ENCODE assay signal across 16 cellular contexts in the genomic region with DNA sequence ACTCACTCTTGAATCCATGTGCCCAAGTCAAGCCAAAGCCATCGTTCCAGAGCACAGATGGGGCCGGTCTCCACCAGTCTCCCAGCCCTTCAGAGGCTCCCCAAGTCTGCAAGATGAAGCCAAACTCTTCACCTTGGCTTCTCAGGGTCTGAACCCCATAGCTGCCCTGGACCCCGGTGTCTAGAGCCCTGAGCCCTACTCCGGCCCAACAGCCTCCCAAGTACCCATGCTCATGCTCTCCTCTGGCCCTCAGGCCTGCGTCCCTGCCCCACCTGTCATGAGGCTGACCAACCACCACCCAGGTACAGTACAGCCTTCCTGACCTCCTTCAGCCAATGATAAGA. TPM values are rescaled to one million over a fixed set of nuclear protein-coding genes. Genes with fewer than 3 reads are reported as not detected.
DNase-seq lines count a peak whose midpoint lies in the region; ATAC-seq and TF ChIP-seq lines count a peak whose summit lies in the region.
"Had no signal": no experiment of that assay in that cellular context is flagged by ENCODE, and none has a peak within 500 bp of the region (broad histone marks: within the 10 kb centered on the region; RNA-seq: fewer than 3 reads in every experiment).

No MANE protein-coding gene starts in this region.

- H3K4me1 ChIP-seq in left ventricle myocardium inferior = peaks cover 93% of the 10 kb centered on the region
- H3K4me1 ChIP-seq in esophagus squamous epithelium = peaks cover 0 to 97% (median 49%) of the 10 kb centered on the region in 3 donors
- H3K4me1 ChIP-seq in ovary (ENCODE audit: insufficient read depth) = peaks cover 27% of the 10 kb centered on the region
- H3K4me1 ChIP-seq in vagina = peaks cover 97% of the 10 kb centered on the region

- TF ChIP-seq CTCF in left ventricle myocardium inferior (IDR thresholded peaks at IDR 0.05; ENCODE audit: borderline replicate concordance) (no peak), esophagus squamous epithelium (IDR thresholded peaks at IDR 0.05) (no peak), ovary (IDR thresholded peaks at IDR 0.05) (no peak), vagina (IDR thresholded peaks at IDR 0.05) (no peak)

- TF ChIP-seq POLR2A in esophagus squamous epithelium (IDR thresholded peaks at IDR 0.05) (no peak), ovary (IDR thresholded peaks at IDR 0.05) (no peak), vagina (IDR thresholded peaks at IDR 0.05) (no peak)

- H3K4me3 ChIP-seq in left ventricle myocardium inferior = no peak overlapping the region
- H3K4me3 ChIP-seq in esophagus squamous epithelium = no peak overlapping the region
- H3K4me3 ChIP-seq in ovary = no peak overlapping the region
- no peak overlapping the region for H3K4me3 ChIP-seq in vagina

- intact Hi-C loops in left ventricle myocardium inferior (cut with micrococcal nuclease) (no loop called here), cardiac septum (cut with DNase I) (no loop called here), esophagus squamous epithelium (cut with DNase I) (no loop called here), ovary (cut with DNase I) (loop anchor here in 1 of 4 donors (5.0 kb wide), 1 partner anchor 33 kb away; no protein-coding TSS in a partner anchor), vagina (cut with DNase I) (no loop called here)

- H3K27me3 ChIP-seq in left ventricle myocardium inferior (ENCODE audit: low read depth) (no peaks in the 10 kb centered on the region), esophagus squamous epithelium (no peaks in the 10 kb centered on the region), ovary (no peaks in the 10 kb centered on the region), vagina (no peaks in the 10 kb centered on the region)

- 80 to 100% methylated on average over 2 to 3 of the region's 5 CpGs for WGBS in esophagus squamous epithelium, 2 donors
- 90 to 95% (median 94%) methylated on average over 5 of the region's 5 CpGs for whole genome bisulfite sequencing in ovary, 3 donors

- no peak for DNase-seq in left ventricle myocardium inferior
- no peak for DNase-seq in cardiac septum (ENCODE audit: low spot score)
- DNase-seq in esophagus squamous epithelium (lab: John Stamatoyannopoulos, UW) = no peak
- DNase-seq in ovary = peak in 3 of 5 donors; percentile 7 to 35 (median 19)
- peak; percentile 58 to 82 for DNase-seq in vagina (ENCODE audit: extremely low spot score in 2 of 2)
- DNase-seq in SHP77 treated with DMSO at 0.1 percent for 48 hours (lab: John Stamatoyannopoulos, UW) = no peak
- DNase-seq: kidney glomerular epithelial cell; NCI-H146; NCI-H524 treated with DMSO at 0.1 percent for 48 hours; right cardiac atrium; RPMI8226; stimulated activated CD4-positive, alpha-beta T cell treated with anti-CD3 and anti-CD28 coated beads, Interleukin-4, amount 100 ng/mL, for 24 hours; stimulated activated naive CD4-positive, alpha-beta T cell had no signal

- H3K9me3 ChIP-seq in left ventricle myocardium inferior (replicated peaks) = no peaks in the 10 kb centered on the region
- H3K9me3 ChIP-seq in esophagus squamous epithelium = no peaks in the 10 kb centered on the region
- H3K9me3 ChIP-seq in ovary = no peaks in the 10 kb centered on the region
- H3K9me3 ChIP-seq in vagina = no peaks in the 10 kb centered on the region

- peak overlapping the region; percentile 15 for H3K27ac ChIP-seq in left ventricle myocardium inferior (replicated peaks)
- H3K27ac ChIP-seq in esophagus squamous epithelium = peak overlapping the region in 3 of 4 donors; percentile 22 to 87 (median 55)
- H3K27ac ChIP-seq in ovary = peak overlapping the region in 1 of 2 donors; percentile 22
- peak overlapping the region; percentile 88 for H3K27ac ChIP-seq in vagina

- no peaks in the 10 kb centered on the region for H3K36me3 ChIP-seq in left ventricle myocardium inferior
- no peaks in the 10 kb centered on the region for H3K36me3 ChIP-seq in esophagus squamous epithelium
- no peaks in the 10 kb centered on the region for H3K36me3 ChIP-seq in ovary
- H3K36me3 ChIP-seq in vagina = no peaks in the 10 kb centered on the region

- ATAC-seq in HG03457 (IDR thresholded peaks at IDR 0.05; ENCODE audit: unreplicated experiment) (no peak), HG02763 (IDR thresholded peaks at IDR 0.05; ENCODE audit: unreplicated experiment) (no peak)
- ATAC-seq: activated CD4-positive, CD25-positive, alpha-beta regulatory T cell treated with anti-CD3 and anti-CD28 coated beads, Interleukin-2, amount 50 U/mL, for 24 hours; right cardiac atrium had no signal

- TF ChIP-seq EP300 in ovary (IDR thresholded peaks at IDR 0.05) = no peak

RNA-seq across cellular contexts. Expression of a gene that starts 46.0 kb away (rescaled TPM):
- total RNA-seq in left ventricle myocardium inferior (11.5 TPM), cardiac septum (14.7 TPM), esophagus squamous epithelium (10 to 100 TPM; 18.0 to 23.9 (median 19.2) TPM), ovary (100 to 1,000 TPM in 3 of 7 donors, 10 to 100 TPM in 4; 44.9 to 110 (median 99.9) TPM), vagina (46.4 TPM)
- polyA plus RNA-seq in ovary = 10 to 100 TPM; 13.5 to 25.4 TPM

Comparison
In these comparisons a context has a peak if more than half of its experiments do, and no peak if none do; other contexts are left out.
1. DNase-seq: peak in ovary (3 of 5) and vagina (2 of 2); none in left ventricle myocardium inferior (single experiment), cardiac septum (single experiment), esophagus squamous epithelium (single experiment) and SHP77 treated with DMSO at 0.1 percent for 48 hours (single experiment).